Comparison of ENCODE assay signal across 2 cellular contexts in the genomic region with DNA sequence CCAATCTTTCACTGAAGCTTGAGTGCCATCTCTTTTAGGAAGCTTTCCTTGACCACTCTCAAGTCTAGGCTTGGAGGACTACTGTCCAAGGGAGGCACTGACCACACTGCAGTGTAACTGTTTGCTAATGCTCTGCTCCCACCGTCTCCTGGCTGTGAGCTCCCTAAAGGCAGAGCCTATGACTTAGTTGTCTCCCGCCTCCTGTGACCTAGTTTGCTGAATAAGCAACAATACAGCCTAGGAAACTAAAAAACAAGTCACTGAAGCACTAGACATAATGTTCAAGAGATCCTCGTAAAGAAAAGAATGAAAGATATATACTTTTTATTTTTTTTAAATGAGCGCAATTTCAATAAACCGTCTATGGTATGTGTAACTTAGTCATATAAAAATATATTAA.
A peak's percentile ranks its signal among the peaks of the same experiment; 100 is the strongest.
TF ChIP-seq lines count a peak whose summit lies in the region.

No MANE protein-coding gene starts in this region.

TF ChIP-seq in HepG2, 621 proteins besides CTCF, POLR2A, EP300 and RAD21:
- peak; percentile 58 to 63; a peak in 2 of 4 replicates for TF ChIP-seq MAFK (conservative IDR thresholded peaks at IDR 0.05 in 1 of 2, IDR thresholded peaks at IDR 0.05 in 1 of 2; ENCODE audit: low read length in 2 of 2)
- no peak for TF ChIP-seq SSRP1 (CRISPR knock-in tag; IDR thresholded peaks at IDR 0.05)
- TF ChIP-seq, protein P1, sequence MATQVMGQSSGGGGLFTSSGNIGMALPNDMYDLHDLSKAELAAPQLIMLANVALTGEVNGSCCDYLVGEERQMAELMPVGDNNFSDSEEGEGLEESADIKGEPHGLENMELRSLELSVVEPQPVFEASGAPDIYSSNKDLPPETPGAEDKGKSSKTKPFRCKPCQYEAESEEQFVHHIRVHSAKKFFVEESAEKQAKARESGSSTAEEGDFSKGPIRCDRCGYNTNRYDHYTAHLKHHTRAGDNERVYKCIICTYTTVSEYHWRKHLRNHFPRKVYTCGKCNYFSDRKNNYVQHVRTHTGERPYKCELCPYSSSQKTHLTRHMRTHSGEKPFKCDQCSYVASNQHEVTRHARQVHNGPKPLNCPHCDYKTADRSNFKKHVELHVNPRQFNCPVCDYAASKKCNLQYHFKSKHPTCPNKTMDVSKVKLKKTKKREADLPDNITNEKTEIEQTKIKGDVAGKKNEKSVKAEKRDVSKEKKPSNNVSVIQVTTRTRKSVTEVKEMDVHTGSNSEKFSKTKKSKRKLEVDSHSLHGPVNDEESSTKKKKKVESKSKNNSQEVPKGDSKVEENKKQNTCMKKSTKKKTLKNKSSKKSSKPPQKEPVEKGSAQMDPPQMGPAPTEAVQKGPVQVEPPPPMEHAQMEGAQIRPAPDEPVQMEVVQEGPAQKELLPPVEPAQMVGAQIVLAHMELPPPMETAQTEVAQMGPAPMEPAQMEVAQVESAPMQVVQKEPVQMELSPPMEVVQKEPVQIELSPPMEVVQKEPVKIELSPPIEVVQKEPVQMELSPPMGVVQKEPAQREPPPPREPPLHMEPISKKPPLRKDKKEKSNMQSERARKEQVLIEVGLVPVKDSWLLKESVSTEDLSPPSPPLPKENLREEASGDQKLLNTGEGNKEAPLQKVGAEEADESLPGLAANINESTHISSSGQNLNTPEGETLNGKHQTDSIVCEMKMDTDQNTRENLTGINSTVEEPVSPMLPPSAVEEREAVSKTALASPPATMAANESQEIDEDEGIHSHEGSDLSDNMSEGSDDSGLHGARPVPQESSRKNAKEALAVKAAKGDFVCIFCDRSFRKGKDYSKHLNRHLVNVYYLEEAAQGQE (IDR thresholded peaks at IDR 0.05; ENCODE audit: borderline replicate concordance in 1 of 2, low read depth in 1 of 2, low read length in 2 of 2) = no peak
- no peak for TF ChIP-seq PCBP1 (IDR thresholded peaks at IDR 0.05; ENCODE audit: borderline replicate concordance, low read depth, low read length)
- peak; percentile 58 for TF ChIP-seq MAFF (IDR thresholded peaks at IDR 0.05; ENCODE audit: low read depth, low read length)
- TF ChIP-seq, protein P2, sequence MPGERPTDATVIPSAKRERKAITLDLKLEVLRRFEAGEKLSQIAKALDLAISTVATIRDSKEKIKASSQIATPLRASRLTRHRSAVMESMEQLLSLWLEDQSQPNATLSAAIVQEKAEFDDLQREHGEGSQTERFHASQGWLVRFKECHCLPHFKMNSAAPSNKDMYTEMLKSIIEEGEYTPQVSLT (CRISPR knock-in tag; IDR thresholded peaks at IDR 0.05; ENCODE audit: borderline replicate concordance, low read depth) = no peak
- no peak for TF ChIP-seq MTF2 (CRISPR knock-in tag; IDR thresholded peaks at IDR 0.05; ENCODE audit: borderline replicate concordance)
- no peak for TF ChIP-seq MBNL3 (CRISPR knock-in tag; conservative IDR thresholded peaks at IDR 0.05)
- TF ChIP-seq ZNF282 (IDR thresholded peaks at IDR 0.05; ENCODE audit: partially characterized antibody) = no peak

TF ChIP-seq in GM12891, 5 proteins besides CTCF, POLR2A, EP300 and RAD21:
- no peak for TF ChIP-seq PAX5 (IDR thresholded peaks at IDR 0.05; ENCODE audit: insufficient read depth, low read length, severe bottlenecking)
- no peak for TF ChIP-seq TAF1 (IDR thresholded peaks at IDR 0.05; ENCODE audit: low read depth, low read length)
- no peak for TF ChIP-seq SPI1 (IDR thresholded peaks at IDR 0.05; ENCODE audit: low read depth, low read length)
- no peak for TF ChIP-seq POU2F2 (IDR thresholded peaks at IDR 0.05; ENCODE audit: low read depth, low read length)
- no peak for TF ChIP-seq POLR2AphosphoS5 (IDR thresholded peaks at IDR 0.05; ENCODE audit: low read depth, low read length)
TF ChIP-seq in GM12891: peak in this region for 0.
